ENCODE assay signal across 18 cellular contexts in the genomic region with DNA sequence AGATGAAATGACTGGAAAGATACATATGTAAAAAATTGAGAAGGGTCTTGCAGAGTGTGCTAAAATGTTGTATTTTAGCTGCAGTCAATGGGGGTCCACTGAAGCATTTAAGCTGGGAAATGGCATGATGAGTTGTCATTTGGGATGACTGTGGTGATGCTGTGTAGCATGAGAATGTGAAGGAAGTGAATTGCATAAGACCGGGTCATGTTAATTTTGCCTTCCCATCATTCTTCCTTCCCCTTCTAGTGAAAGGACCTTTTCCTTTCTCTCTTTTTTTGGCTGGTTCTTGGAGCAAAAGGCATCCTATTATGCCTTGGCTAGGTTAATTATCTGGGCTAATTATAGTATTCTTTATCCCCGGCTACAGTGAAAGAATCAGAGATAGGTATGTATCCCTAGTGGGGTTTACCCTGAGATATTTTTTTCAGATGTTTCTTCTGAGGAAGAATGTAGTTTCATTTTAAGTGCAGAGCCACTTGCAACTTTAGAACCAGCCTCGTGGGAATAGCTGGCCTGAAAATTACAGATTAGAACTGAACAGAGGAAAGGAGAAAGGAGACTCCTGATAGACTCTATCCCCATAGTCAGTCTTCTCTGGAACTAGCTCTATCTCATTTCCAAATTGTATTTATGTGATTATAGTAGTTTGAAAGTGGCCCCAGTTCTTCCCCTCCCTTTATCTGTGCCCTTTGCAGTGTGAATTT.
DNase-seq lines count a peak whose midpoint lies in the region; ATAC-seq and TF ChIP-seq lines count a peak whose summit lies in the region.
"Had no signal": no experiment of that assay in that cellular context is flagged by ENCODE, and none has a peak within 500 bp of the region (broad histone marks: within the 10 kb centered on the region; RNA-seq: fewer than 3 reads in every experiment).

No MANE protein-coding gene starts in this region.

- intact Hi-C loops in PC-9 (cut with micrococcal nuclease; ENCODE audit: unreplicated experiment), result no loop called here

- TF ChIP-seq EP300 in suprapubic skin (IDR thresholded peaks at IDR 0.05), result no peak

- no peak for TF ChIP-seq POLR2A in suprapubic skin (IDR thresholded peaks at IDR 0.05)

- CTCF ChIA-PET in PC-9 (lab: Charles Lee), result no interaction called here

- H2AFZ ChIP-seq in KMS-11 (ENCODE audit: low read depth) (peak overlapping the region; percentile 75), PC-9 (peak overlapping the region; percentile 9; the same call in 1 of the 2 replicates)

- ATAC-seq in HG03521 (IDR thresholded peaks at IDR 0.05; ENCODE audit: unreplicated experiment), result no peak
- ATAC-seq: stimulated activated naive CD8-positive, alpha-beta T cell treated with anti-CD3 and anti-CD28 coated beads, Interleukin-15, amount 100 ng/mL, for 72 hours had no signal

- H3K9me2 ChIP-seq in PC-9 (ENCODE audit: insufficient read depth), result no peaks in the 10 kb centered on the region

- H3K4me1 ChIP-seq in KMS-11 (ENCODE audit: low read depth, poor library complexity, severe bottlenecking) (peaks cover 26% of the 10 kb centered on the region), PC-9 (replicated peaks; ENCODE audit: insufficient read depth) (no peaks in the 10 kb centered on the region), skeletal muscle tissue (ENCODE audit: control insufficient read depth in 3 of 3, insufficient read depth in 3 of 3, low read length in 3 of 3) (peaks cover 0 to 10% (median 4%) of the 10 kb centered on the region in 3 donors), suprapubic skin (no peaks in the 10 kb centered on the region)

- in situ Hi-C loops in GM13976 (cut with MboI; ENCODE audit: low sequenced_read_pairs, unreplicated experiment), result no loop called here

- H3K9me3 ChIP-seq in PC-9 (ENCODE audit: insufficient read depth, low read depth), result no peaks in the 10 kb centered on the region
- no peaks in the 10 kb centered on the region for H3K9me3 ChIP-seq in skeletal muscle tissue (ENCODE audit: control insufficient read depth in 3 of 3, low read length in 3 of 3)
- H3K9me3 ChIP-seq in suprapubic skin, result no peaks in the 10 kb centered on the region

- H3K27ac ChIP-seq in KMS-11 (peak overlapping the region; percentile 67), PC-9 (no peak overlapping the region), skeletal muscle tissue (ENCODE audit: low read depth, low read length) (peak overlapping the region; percentile 29), suprapubic skin (no peak overlapping the region)
- H3K27ac ChIP-seq: RWPE1 had no signal

- TF ChIP-seq CTCF in KMS-11 (conservative IDR thresholded peaks at IDR 0.05; ENCODE audit: low read depth, low read length) (no peak), PC-9 (conservative IDR thresholded peaks at IDR 0.05) (no peak), fibroblast of the aortic adventitia (IDR thresholded peaks at IDR 0.05; ENCODE audit: insufficient read depth, low read length) (no peak), suprapubic skin (IDR thresholded peaks at IDR 0.05) (no peak), GM13976 (IDR thresholded peaks at IDR 0.05; ENCODE audit: borderline replicate concordance, control extremely low read depth, extremely low read depth, insufficient read depth, missing control alignments) (no peak)

- DNase-seq in PC-9 (no peak), fibroblast of the aortic adventitia (ENCODE audit: low read depth) (peak; percentile 37), suprapubic skin (ENCODE audit: low spot score in 2 of 2) (no peak), GM13976 (ENCODE audit: low spot score) (no peak)
- DNase-seq: activated CD4-positive, CD25-positive, alpha-beta regulatory T cell treated with anti-CD3 and anti-CD28 coated beads, Interleukin-2, amount 50 U/mL, for 72 hours; activated CD8-positive, alpha-beta memory T cell treated with anti-CD3 and anti-CD28 coated beads, Interleukin-2, amount 50 U/mL, for 4 hours; CD4-positive, CD25-positive, alpha-beta regulatory T cell; effector CD8-positive, alpha-beta T cell; foreskin melanocyte; Karpas-422; NCI-H187 treated with DMSO at 0.1 percent for 48 hours; stimulated activated CD4-positive, alpha-beta T cell treated with anti-CD3 and anti-CD28 coated beads, Interleukin-12 subunit alpha, Interleukin-12 subunit beta, amount 100 ng/mL, for 4 hours; stimulated activated naive CD8-positive, alpha-beta T cell treated with anti-CD3 and anti-CD28 coated beads, Interleukin-15, amount 100 ng/mL, for 72 hours; T-helper 2 cell had no signal

- H3K79me2 ChIP-seq in KMS-11 (ENCODE audit: insufficient read depth, low read depth), result no peaks in the 10 kb centered on the region
- H3K79me2 ChIP-seq in PC-9 (ENCODE audit: low read depth), result no peaks in the 10 kb centered on the region

- H3K27me3 ChIP-seq in KMS-11 (ENCODE audit: insufficient read depth, low read depth), result no peaks in the 10 kb centered on the region
- H3K27me3 ChIP-seq in PC-9 (ENCODE audit: insufficient read depth, low read depth), result no peaks in the 10 kb centered on the region
- no peaks in the 10 kb centered on the region for H3K27me3 ChIP-seq in skeletal muscle tissue (ENCODE audit: control insufficient read depth in 3 of 3, insufficient read depth in 3 of 3, low read length in 3 of 3)
- no peaks in the 10 kb centered on the region for H3K27me3 ChIP-seq in suprapubic skin

- no peaks in the 10 kb centered on the region for H4K20me1 ChIP-seq in KMS-11 (ENCODE audit: insufficient read depth)
- H4K20me1 ChIP-seq in PC-9 (ENCODE audit: insufficient read depth), result no peaks in the 10 kb centered on the region

- no peaks in the 10 kb centered on the region for H3K36me3 ChIP-seq in KMS-11 (ENCODE audit: insufficient read depth)
- no peaks in the 10 kb centered on the region for H3K36me3 ChIP-seq in PC-9 (ENCODE audit: low read depth)
- no peaks in the 10 kb centered on the region for H3K36me3 ChIP-seq in skeletal muscle tissue (ENCODE audit: control insufficient read depth in 3 of 3, insufficient read depth in 3 of 3, low read length in 3 of 3)
- H3K36me3 ChIP-seq in suprapubic skin, result no peaks in the 10 kb centered on the region

- POLR2A ChIA-PET in PC-9 (lab: Charles Lee; ENCODE audit: unreplicated experiment), result interaction anchor here (0.6 kb wide), 1 partner anchor 14 kb away, joined by 5 read pairs; no protein-coding TSS in a partner anchor

- peak overlapping the region; percentile 53 for H3K4me2 ChIP-seq in KMS-11
- H3K4me2 ChIP-seq in PC-9, result no peak overlapping the region

- H3F3A ChIP-seq in PC-9 (ENCODE audit: insufficient read depth, low read depth), result no peaks in the 10 kb centered on the region

- 72% methylated on average over 3 of the region's 3 CpGs for WGBS in suprapubic skin

- H3K9ac ChIP-seq in KMS-11, result peak overlapping the region; percentile 10; the same call in 1 of the 2 replicates
- no peak overlapping the region for H3K9ac ChIP-seq in skeletal muscle tissue (ENCODE audit: low read depth in 1 of 3, low read length in 3 of 3)

- BruUV-seq in PC-9 (replicated peaks; lab: Mats Ljungman, UMichigan), result no TSS peak

- H3K4me3 ChIP-seq in KMS-11 (IDR thresholded peaks at IDR 0.05; ENCODE audit: insufficient read depth, low read depth, low read length) (no peak overlapping the region), PC-9 (no peak overlapping the region), fibroblast of the aortic adventitia (ENCODE audit: low read depth, low read length) (no peak overlapping the region), skeletal muscle tissue (ENCODE audit: low read length in 3 of 3) (no peak overlapping the region), suprapubic skin (no peak overlapping the region)

Comparison
In these comparisons a context has a peak if more than half of its experiments do, and no peak if none do; other contexts are left out.
1. H3K27ac ChIP-seq: peak in KMS-11 (single experiment) and skeletal muscle tissue (single experiment); none in PC-9 (single experiment) and suprapubic skin (single experiment).